11 cellular contexts compared by ENCODE assay signal in the genomic region with DNA sequence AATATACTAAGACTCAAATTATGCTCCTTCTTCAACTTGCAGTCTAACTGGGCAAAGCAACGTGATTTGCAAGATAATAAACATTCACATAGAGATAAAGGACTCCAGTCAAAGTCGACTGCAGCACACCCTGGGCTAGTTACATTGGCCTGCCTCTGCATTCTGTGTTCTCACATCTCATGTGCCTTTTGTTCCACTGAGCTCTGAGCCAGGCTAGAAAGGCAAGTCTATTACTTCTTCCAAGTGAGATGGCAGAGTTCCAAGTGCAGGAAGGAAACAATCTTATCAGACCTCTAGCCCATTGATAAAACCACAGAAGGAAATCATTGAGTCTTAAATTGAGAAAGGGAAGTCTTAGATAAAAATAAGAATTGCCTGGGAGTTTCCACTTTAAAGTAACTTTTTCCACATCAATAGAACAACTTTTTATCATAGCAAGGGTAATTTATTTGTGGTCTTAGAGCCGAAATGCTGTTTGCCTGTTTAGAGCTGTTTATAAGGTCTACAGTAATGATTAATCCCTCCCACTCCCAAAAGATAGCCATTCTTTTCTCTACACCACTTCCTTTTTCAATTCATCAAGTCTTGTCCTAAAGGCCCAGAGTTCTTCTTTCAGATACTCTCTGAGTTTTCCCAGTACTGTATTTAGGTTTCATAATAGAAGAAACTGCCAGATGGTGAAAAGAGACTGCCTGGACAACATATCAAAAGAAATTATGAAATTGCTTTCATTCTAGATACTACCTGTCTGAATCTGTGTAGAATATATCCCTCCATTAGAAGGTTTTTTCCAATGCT.
DNase-seq lines count a peak whose midpoint lies in the region; ATAC-seq and TF ChIP-seq lines count a peak whose summit lies in the region.
"Had no signal": no experiment of that assay in that cellular context is flagged by ENCODE, and none has a peak within 500 bp of the region (broad histone marks: within the 10 kb centered on the region; RNA-seq: fewer than 3 reads in every experiment).

No MANE protein-coding gene starts in this region.

- H3K4me3 ChIP-seq in prostate gland: no peak overlapping the region

- no peaks in the 10 kb centered on the region for H3K4me1 ChIP-seq in prostate gland (replicated peaks)

- H3K9me3 ChIP-seq in prostate gland: no peaks in the 10 kb centered on the region

- no peak for TF ChIP-seq POLR2A in prostate gland (IDR thresholded peaks at IDR 0.05)

- TF ChIP-seq CTCF in prostate gland (IDR thresholded peaks at IDR 0.05) (no peak), omental fat pad (IDR thresholded peaks at IDR 0.05) (no peak)

- intact Hi-C loops in prostate gland (cut with DNase I): no loop called here

- DNase-seq in RPMI7951 (ENCODE audit: low read depth) (peak; percentile 18), prostate gland (ENCODE audit: low spot score) (peak; percentile 10), DMS53 treated with DMSO at 0.1 percent for 48 hours (lab: John Stamatoyannopoulos, UW; ENCODE audit: unreplicated experiment) (no peak), NCI-H187 (lab: John Stamatoyannopoulos, UW) (no peak), omental fat pad (ENCODE audit: low spot score) (no peak)
- DNase-seq: activated CD8-positive, alpha-beta memory T cell treated with anti-CD3 and anti-CD28 coated beads for 24 hours; naive thymus-derived CD4-positive, alpha-beta T cell; NCI-H2107 had no signal

- H3K27ac ChIP-seq in prostate gland: no peak overlapping the region

- WGBS in prostate gland: 5% methylated on average over 3 of the region's 3 CpGs

- ATAC-seq in GM19372 (IDR thresholded peaks at IDR 0.05; ENCODE audit: low read depth, unreplicated experiment): peak; percentile 66
- ATAC-seq in HG02938 (IDR thresholded peaks at IDR 0.05; ENCODE audit: unreplicated experiment): peak; percentile 60
- ATAC-seq in HG03521 (IDR thresholded peaks at IDR 0.05; ENCODE audit: unreplicated experiment): no peak
- ATAC-seq in omental fat pad (ENCODE audit: low FRiP score): no peak
- ATAC-seq: naive thymus-derived CD4-positive, alpha-beta T cell had no signal

- H3K27me3 ChIP-seq in prostate gland (replicated peaks; ENCODE audit: insufficient read depth): no peaks in the 10 kb centered on the region

- H3K36me3 ChIP-seq in prostate gland: no peaks in the 10 kb centered on the region

Comparison
In these comparisons a context has a peak if more than half of its experiments do, and no peak if none do; other contexts are left out.
1. ATAC-seq: peak in GM19372 (single experiment) and HG02938 (single experiment); none in HG03521 (single experiment) and omental fat pad (single experiment).
2. DNase-seq: peak in RPMI7951 (single experiment) and prostate gland (single experiment); none in DMS53 treated with DMSO at 0.1 percent for 48 hours (single experiment), NCI-H187 (0 of 2) and omental fat pad (single experiment).